14 cellular contexts compared by ENCODE assay signal in genomic region chr3:129112308-129113052, GRCh38. TPM values are rescaled to one million over a fixed set of nuclear protein-coding genes. Genes with fewer than 3 reads are reported as not detected.
DNase-seq lines count a peak whose midpoint lies in the region; ATAC-seq, FAIRE-seq and TF ChIP-seq lines count a peak whose summit lies in the region.
"Had no signal": no experiment of that assay in that cellular context is flagged by ENCODE, and none has a peak within 500 bp of the region (broad histone marks: within the 10 kb centered on the region; RNA-seq: fewer than 3 reads in every experiment).

No MANE protein-coding gene starts in this region.

- no peak overlapping the region for H2BK5ac ChIP-seq in H1 (ENCODE audit: low read depth, low read length)

- TF ChIP-seq POLR2A in H1 (IDR thresholded peaks at IDR 0.05; ENCODE audit: control extremely low read depth in 1 of 2, low read depth in 2 of 2, low read length in 2 of 2): no peak

- H2AFZ ChIP-seq in H1 (ENCODE audit: low read length): no peak overlapping the region

- no peak overlapping the region for H3K4ac ChIP-seq in H1 (replicated peaks; ENCODE audit: insufficient read length, low read depth, low read length)

- no peak for FAIRE-seq in H1 (lab: Jason Lieb, UNC)
- no peak for FAIRE-seq in kidney (lab: Jason Lieb, UNC)

- 89% methylated on average over 3 of the region's 3 CpGs; no CpG with 5 or more reads in 1 of the 2 experiments for WGBS in H1 (ENCODE audit: extremely low coverage in 1 of 2, insufficient coverage in 1 of 2, insufficient read length in 1 of 2, insufficient replicate concordance in 2 of 2, low coverage in 1 of 2, low lambda C conversion rate in 2 of 2, missing lambda C conversion rate in 1 of 2), 2 experiments

- H2AK5ac ChIP-seq in H1 (ENCODE audit: low read depth, low read length): no peak overlapping the region

- POLR2A ChIA-PET in H1 (lab: Charles Lee; ENCODE audit: partially characterized antibody): interaction anchor here (1.0 to 1.4 kb wide), 3 partner anchors 9 to 60 kb away, joined by 3 to 4 read pairs (median 4); partner anchors contain the start of gene RAB43

- no peak for TF ChIP-seq EP300 in H1 (IDR thresholded peaks at IDR 0.05; ENCODE audit: borderline replicate concordance in 1 of 2, low read depth in 2 of 2, low read length in 2 of 2)

- no peak overlapping the region for H4K5ac ChIP-seq in H1 (ENCODE audit: insufficient read length, low read depth, low read length)

- H3K9ac ChIP-seq in SK-N-MC (ENCODE audit: insufficient read length) (peak overlapping the region; percentile 43), H1 (replicated peaks in 1 of 4; ENCODE audit: extremely low read depth in 1 of 4, low read depth in 3 of 4, low read length in 3 of 4) (no peak overlapping the region), kidney (ENCODE audit: low read length in 2 of 2) (no peak overlapping the region)

- H2BK15ac ChIP-seq in H1 (ENCODE audit: low read length): no peak overlapping the region

- H3K18ac ChIP-seq in H1 (ENCODE audit: extremely low read depth, low read length): no peak overlapping the region

- peaks cover 0 to 31% of the 10 kb centered on the region in 2 experiments; a peak in 3 of 4 replicates for H3K79me2 ChIP-seq in H1 (ENCODE audit: control insufficient read depth in 1 of 2, insufficient read depth in 2 of 2, low read length in 2 of 2)

- no peak for TF ChIP-seq RAD21 in H1 (IDR thresholded peaks at IDR 0.05 in 1 of 2, conservative IDR thresholded peaks at IDR 0.05 in 1 of 2; ENCODE audit: low read depth in 2 of 2, low read length in 2 of 2)

- intact Hi-C loops in kidney (cut with DNase I): no loop called here

- no peak overlapping the region for H2BK120ac ChIP-seq in H1 (replicated peaks; ENCODE audit: low read depth, low read length)

- no peak overlapping the region for H4K8ac ChIP-seq in H1 (ENCODE audit: extremely low read depth, insufficient read depth, low read length)

- H4K20me1 ChIP-seq in H1 (replicated peaks in 1 of 2; ENCODE audit: control insufficient read depth in 1 of 2, insufficient read depth in 2 of 2, low read length in 2 of 2): peaks cover 0 to 2% of the 10 kb centered on the region in 2 experiments

- H3K14ac ChIP-seq in H1 (ENCODE audit: insufficient read length): no peak overlapping the region

- no peaks in the 10 kb centered on the region for H3K27me3 ChIP-seq in H1 (replicated peaks in 1 of 4; ENCODE audit: control insufficient read depth in 3 of 4, extremely low read depth in 1 of 4, insufficient read depth in 3 of 4, low read length in 3 of 4)

- peaks cover 3% of the 10 kb centered on the region; the same call in 1 of the 2 replicates for H3K79me1 ChIP-seq in H1 (ENCODE audit: low read depth, low read length)

- no peak for ATAC-seq in GM19452 (IDR thresholded peaks at IDR 0.05; ENCODE audit: unreplicated experiment)

- H4K91ac ChIP-seq in H1 (replicated peaks; ENCODE audit: insufficient read length, low read length): no peak overlapping the region

- H3K4me2 ChIP-seq in H1 (ENCODE audit: insufficient read depth in 1 of 2, low read depth in 2 of 2, low read length in 2 of 2): no peak overlapping the region

- peak; percentile 13 for DNase-seq in stimulated activated CD4-positive, alpha-beta T cell treated with anti-CD3 and anti-CD28 coated beads, Interleukin-4, amount 100 ng/mL, for 1 hour
- DNase-seq in stimulated activated CD4-positive, alpha-beta T cell treated with anti-CD3 and anti-CD28 coated beads, Interleukin-2, amount 100 ng/mL, for 48 hours: no peak
- DNase-seq in SK-N-MC (ENCODE audit: low read depth, low spot score) (peak; percentile 28), H1 (ENCODE audit: low read depth in 1 of 2, low spot score in 2 of 2) (no peak), NCI-H510A (lab: John Stamatoyannopoulos, UW) (no peak), kidney (no peak), C1 segment of cervical spinal cord (lab: John Stamatoyannopoulos, UW) (no peak)
- DNase-seq: cerebellar nuclear complex, head of caudate nucleus, NCI-H1105 treated with DMSO at 0.1 percent for 48 hours, trophoblast cell had no signal

- CTCF ChIA-PET in H1 (lab: Charles Lee; ENCODE audit: partially characterized antibody): interaction anchor here (0.6 to 0.7 kb wide), 2 partner anchors 16 to 468 kb away, joined by 3 read pairs; no protein-coding TSS in a partner anchor

- H3K27ac ChIP-seq in SK-N-MC: peak overlapping the region; percentile 50; the same call in 1 of the 2 replicates
- H3K27ac ChIP-seq in H1 (ENCODE audit: low read depth, low read length): no peak overlapping the region
- no peak overlapping the region for H3K27ac ChIP-seq in kidney (ENCODE audit: low read depth in 2 of 2, low read length in 2 of 2)

- no peak overlapping the region for H2BK20ac ChIP-seq in H1 (ENCODE audit: low read length)

- no peak for TF ChIP-seq CTCF in H1 (IDR thresholded peaks at IDR 0.05; ENCODE audit: control extremely low read depth in 1 of 3, insufficient read depth in 1 of 3, low read depth in 1 of 3, low read length in 3 of 3)
- no peak for TF ChIP-seq CTCF in kidney (IDR thresholded peaks at IDR 0.05; ENCODE audit: borderline replicate concordance, extremely low read depth, insufficient read depth)

- H3K23ac ChIP-seq in H1 (ENCODE audit: insufficient read length): no peak overlapping the region

- H3K56ac ChIP-seq in H1 (replicated peaks; ENCODE audit: insufficient read length, low read depth, low read length): no peak overlapping the region

- H3K36me3 ChIP-seq in SK-N-MC (ENCODE audit: insufficient read depth, low read length) (no peaks in the 10 kb centered on the region), H1 (ENCODE audit: control insufficient read depth in 2 of 4, insufficient read depth in 4 of 4, low read length in 3 of 4) (no peaks in the 10 kb centered on the region; a peak in 1 of 8 replicates), kidney (ENCODE audit: control insufficient read depth in 1 of 2, insufficient read depth in 2 of 2, low read length in 2 of 2) (peaks cover 2 to 3% of the 10 kb centered on the region in 2 donors)

- H2BK12ac ChIP-seq in H1 (ENCODE audit: low read depth, low read length): 0 out of 2 replicates have a peak overlapping the region, but pooled peaks have one; percentile 39

- H3K9me3 ChIP-seq in SK-N-MC (ENCODE audit: low read depth, low read length): no peaks in the 10 kb centered on the region
- H3K9me3 ChIP-seq in H1 (ENCODE audit: insufficient read depth in 2 of 2, low read depth in 1 of 2, low read length in 1 of 2): no peaks in the 10 kb centered on the region
- no peaks in the 10 kb centered on the region for H3K9me3 ChIP-seq in kidney (ENCODE audit: control insufficient read depth in 1 of 2, low read length in 2 of 2)
- H3K9me3 ChIP-seq: Caco-2 had no signal

- H3K4me1 ChIP-seq in H1 (replicated peaks in 1 of 4; ENCODE audit: control insufficient read depth in 3 of 4, insufficient read depth in 4 of 4, low read length in 3 of 4): peaks cover 2 to 12% (median 11%) of the 10 kb centered on the region in 4 experiments; a peak in 5 of 7 replicates
- peaks cover 19 to 20% of the 10 kb centered on the region in 2 donors for H3K4me1 ChIP-seq in kidney (ENCODE audit: control insufficient read depth in 1 of 2, insufficient read depth in 1 of 2, low read depth in 1 of 2, low read length in 2 of 2)

- no peak overlapping the region for H3K4me3 ChIP-seq in SK-N-MC
- no peak overlapping the region for H3K4me3 ChIP-seq in H1 (ENCODE audit: extremely low read depth in 1 of 4, insufficient read depth in 2 of 4, low read depth in 3 of 4, low read length in 4 of 4)
- H3K4me3 ChIP-seq in kidney (ENCODE audit: low read length in 2 of 2): no peak overlapping the region

- no peaks in the 10 kb centered on the region for H3K23me2 ChIP-seq in H1 (ENCODE audit: low read depth, low read length)

TF ChIP-seq in H1, 55 proteins besides CTCF, POLR2A, EP300 and RAD21 (continues in another document):
- no peak for TF ChIP-seq KDM1A (IDR thresholded peaks at IDR 0.05; ENCODE audit: borderline replicate concordance, low read length)
- TF ChIP-seq CHD2 (IDR thresholded peaks at IDR 0.05; ENCODE audit: low read length): no peak
- TF ChIP-seq HDAC2 (IDR thresholded peaks at IDR 0.05; ENCODE audit: borderline replicate concordance in 1 of 2, low read depth in 2 of 2, low read length in 2 of 2): no peak

RNA-seq across cellular contexts. Expression of gene RAB43, which starts 9.1 kb away (rescaled TPM):
- 18.7 and 19.4 TPM in 2 replicates for total RNA-seq in H1 (2021; fragmentation: NEBNext Ultra II Directional; extraction: Animal tissue kit (Norgen Biotek cat#: 25700))
- 13.1 and 18.7 TPM in 2 replicates for polyA plus RNA-seq in H1 (2011; rRNA removed)
- 12.7 TPM for polyA plus RNA-seq in H1 (2011; cell fraction: cytosol; rRNA removed)
- 25.4 TPM for polyA plus RNA-seq in H1 (2011; cell fraction: nucleus; rRNA removed)
- polyA plus RNA-seq in H1 (2012, experiment 1 of 2): 10.6 to 13.7 TPM (median 13.1 TPM) in 4 replicates
- 14.1 TPM for polyA plus RNA-seq in H1 (2012, experiment 2 of 2)
- polyA plus RNA-seq in H1 (2013, experiment 1 of 2): 11.8 TPM
- 12.4 TPM for polyA plus RNA-seq in H1 (2013, experiment 2 of 2)
- 10.3 and 10.9 TPM in 2 replicates for polyA minus RNA-seq in H1 (2011; rRNA and poly(A)+ RNA removed)
- 9.8 TPM for polyA minus RNA-seq in H1 (2011; cell fraction: cytosol; rRNA and poly(A)+ RNA removed)
- 11.4 TPM for polyA minus RNA-seq in H1 (2011; cell fraction: nucleus; rRNA and poly(A)+ RNA removed)
- 27.6 TPM for total RNA-seq in kidney
- 5.5 TPM for polyA plus RNA-seq in kidney (ENCODE audit: insufficient read depth, low read depth, low replicate concordance)

RNA-seq across cellular contexts. Expression of gene ISY1, which starts 48.4 kb away (rescaled TPM):
- total RNA-seq in H1 (2021; fragmentation: NEBNext Ultra II Directional; extraction: Animal tissue kit (Norgen Biotek cat#: 25700)): 16.6 and 21.8 TPM in 2 replicates
- polyA plus RNA-seq in H1 (2011; rRNA removed) (27.8 and 38.7 TPM in 2 replicates), kidney (ENCODE audit: insufficient read depth, low read depth, low replicate concordance) (22.4 TPM)
- polyA plus RNA-seq in H1 (2011; cell fraction: cytosol; rRNA removed): 18.8 TPM
- 8.4 TPM for polyA plus RNA-seq in H1 (2011; cell fraction: nucleus; rRNA removed)
- polyA plus RNA-seq in H1 (2012, experiment 1 of 2): 18.6 to 24.4 TPM (median 21.2 TPM) in 4 replicates
- polyA plus RNA-seq in H1 (2012, experiment 2 of 2): 7.8 TPM
- polyA plus RNA-seq in H1 (2013, experiment 1 of 2): 9.6 TPM
- 9.7 TPM for polyA plus RNA-seq in H1 (2013, experiment 2 of 2)
- 4.9 and 9.5 TPM in 2 replicates for polyA minus RNA-seq in H1 (2011; rRNA and poly(A)+ RNA removed)
- polyA minus RNA-seq in H1 (2011; cell fraction: cytosol; rRNA and poly(A)+ RNA removed): 16.7 TPM
- polyA minus RNA-seq in H1 (2011; cell fraction: nucleus; rRNA and poly(A)+ RNA removed): 5.3 TPM
- total RNA-seq in kidney: 27.1 TPM

RNA-seq across cellular contexts. Expression of gene GP9, which starts 51.9 kb away (rescaled TPM):
- total RNA-seq in H1 (2021; fragmentation: NEBNext Ultra II Directional; extraction: Animal tissue kit (Norgen Biotek cat#: 25700)): not detected in 2 replicates
- polyA plus RNA-seq in H1 (2011; rRNA removed) (not detected in 2 replicates), kidney (ENCODE audit: insufficient read depth, low read depth, low replicate concordance) (0.49 TPM)
- not detected for polyA plus RNA-seq in H1 (2011; cell fraction: cytosol; rRNA removed)
- polyA plus RNA-seq in H1 (2011; cell fraction: nucleus; rRNA removed): not detected
- polyA plus RNA-seq in H1 (2012, experiment 1 of 2): not detected in 4 replicates
- not detected for polyA plus RNA-seq in H1 (2012, experiment 2 of 2)
- polyA plus RNA-seq in H1 (2013, experiment 1 of 2): not detected
- not detected for polyA plus RNA-seq in H1 (2013, experiment 2 of 2)
- not detected in 2 replicates for polyA minus RNA-seq in H1 (2011; rRNA and poly(A)+ RNA removed)
- polyA minus RNA-seq in H1 (2011; cell fraction: cytosol; rRNA and poly(A)+ RNA removed): not detected
- polyA minus RNA-seq in H1 (2011; cell fraction: nucleus; rRNA and poly(A)+ RNA removed): not detected
- not detected for total RNA-seq in kidney
- total RNA-seq: Caco-2, myocyte had no signal

Comparison
In these comparisons a context has a peak if more than half of its experiments do, and no peak if none do; other contexts are left out.
1. DNase-seq: peak in stimulated activated CD4-positive, alpha-beta T cell treated with anti-CD3 and anti-CD28 coated beads, Interleukin-4, amount 100 ng/mL, for 1 hour (single experiment) and SK-N-MC (single experiment); none in stimulated activated CD4-positive, alpha-beta T cell treated with anti-CD3 and anti-CD28 coated beads, Interleukin-2, amount 100 ng/mL, for 48 hours (0 of 2), H1 (0 of 2), NCI-H510A (single experiment), kidney (single experiment) and C1 segment of cervical spinal cord (0 of 14).